In the genomic region with DNA sequence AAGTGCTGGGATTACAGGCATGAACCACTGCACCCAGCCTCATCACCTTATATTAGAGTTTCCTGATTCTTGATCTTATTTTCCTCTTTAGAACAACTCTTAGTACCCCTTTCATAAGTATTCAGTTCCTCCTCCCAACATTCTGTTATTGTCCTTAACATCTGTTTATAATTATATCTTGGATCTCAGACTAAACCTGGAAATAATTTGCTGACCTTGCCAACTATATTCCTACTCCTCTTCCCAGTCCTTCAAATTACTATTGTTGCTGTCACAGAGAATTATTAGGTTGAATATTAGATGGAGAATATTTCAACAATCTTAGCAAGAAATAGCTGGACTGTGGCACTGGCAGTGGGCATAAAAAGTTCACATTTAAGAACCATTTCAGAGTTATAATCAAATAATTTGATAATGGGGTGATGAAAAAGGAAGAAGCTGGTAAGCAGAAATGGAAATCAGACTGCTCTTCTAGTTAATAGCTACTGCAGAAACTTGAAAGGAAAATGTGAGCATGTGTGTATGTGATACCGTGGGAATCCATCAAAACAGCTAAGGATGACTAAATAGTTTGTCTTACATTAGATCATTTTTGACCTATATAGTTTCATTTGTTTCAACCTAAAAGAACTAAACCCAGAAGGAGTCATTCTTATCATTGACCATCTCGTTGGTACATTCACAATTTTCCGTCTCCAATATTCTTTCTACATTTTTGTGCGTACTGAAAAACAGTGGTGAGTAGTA, we compare ENCODE assay signal across 15 cellular contexts. TPM values are rescaled to one million over a fixed set of nuclear protein-coding genes. Genes with fewer than 3 reads are reported as not detected.
A peak's percentile ranks its signal among the peaks of the same experiment; 100 is the strongest.
DNase-seq lines count a peak whose midpoint lies in the region; TF ChIP-seq lines count a peak whose summit lies in the region.
"Had no signal": no experiment of that assay in that cellular context is flagged by ENCODE, and none has a peak within 500 bp of the region (broad histone marks: within the 10 kb centered on the region; RNA-seq: fewer than 3 reads in every experiment).

No MANE protein-coding gene starts in this region.

- no peak overlapping the region for H2AK5ac ChIP-seq in H9 (ENCODE audit: insufficient read length, low read length)

- H3K27ac Mint-ChIP-seq in activated CD4-positive, alpha-beta memory T cell treated with anti-CD3 and anti-CD28 coated beads, Interleukin-2, amount 10 ng/mL, durations not matched to agents 7 days and 5 days = peak overlapping the region; percentile 9
- no peak overlapping the region for H3K27ac Mint-ChIP-seq in H9

- POLR2A ChIA-PET in activated CD4-positive, alpha-beta memory T cell treated with anti-CD3 and anti-CD28 coated beads, Interleukin-2, amount 10 ng/mL, durations not matched to agents 7 days and 5 days (lab: Charles Lee) = interaction anchor here (1.1 to 3.3 kb wide), 2 partner anchors 13 to 18 kb away, joined by 3 to 10 read pairs; no protein-coding TSS in a partner anchor
- POLR2A ChIA-PET in RWPE1 (lab: Yijun Ruan, JAX; ENCODE audit: low non-redundant PET) = no interaction called here

- H3K14ac ChIP-seq in H9 (ENCODE audit: insufficient read depth, low read length) = no peak overlapping the region

- H3K9me3 Mint-ChIP-seq in activated CD4-positive, alpha-beta memory T cell treated with anti-CD3 and anti-CD28 coated beads, Interleukin-2, amount 10 ng/mL, durations not matched to agents 7 days and 5 days = peaks cover 13% of the 10 kb centered on the region
- no peaks in the 10 kb centered on the region for H3K9me3 Mint-ChIP-seq in H9

- H2BK15ac ChIP-seq in H9 (ENCODE audit: low read depth, low read length) = no peak overlapping the region

- DNase-seq in AG10803 (ENCODE audit: low read depth) (peak; percentile 58), ELR (ENCODE audit: low read depth) (peak; percentile 84), fibroblast of peridontal ligament (ENCODE audit: extremely low read depth) (peak; percentile 63), H9 (no peak), D341Med (ENCODE audit: low spot score) (no peak), ACHN (no peak), RWPE1 (ENCODE audit: low spot score) (no peak)
- DNase-seq in activated CD4-positive, alpha-beta memory T cell treated with anti-CD3 and anti-CD28 coated beads, Interleukin-2, amount 10 ng/mL, durations not matched to agents 7 days and 5 days = no peak
- DNase-seq: head of caudate nucleus; mucosa of descending colon; NCI-H226; stimulated activated naive CD4-positive, alpha-beta T cell treated with Interleukin-2 at 50 U/mL for 16 hours had no signal

- H3K36me3 Mint-ChIP-seq in activated CD4-positive, alpha-beta memory T cell treated with anti-CD3 and anti-CD28 coated beads, Interleukin-2, amount 10 ng/mL, durations not matched to agents 7 days and 5 days (ENCODE audit: low read depth) = no peaks in the 10 kb centered on the region
- H3K36me3 Mint-ChIP-seq in H9 (ENCODE audit: insufficient read depth in 1 of 3, low read depth in 3 of 3) = no peaks in the 10 kb centered on the region

- no peaks in the 10 kb centered on the region for H3K79me1 ChIP-seq in H9 (ENCODE audit: insufficient read depth, low read depth, low read length, poor library complexity, severe bottlenecking)

- no peak overlapping the region for H3K4me3 Mint-ChIP-seq in activated CD4-positive, alpha-beta memory T cell treated with anti-CD3 and anti-CD28 coated beads, Interleukin-2, amount 10 ng/mL, durations not matched to agents 7 days and 5 days
- no peak overlapping the region for H3K4me3 Mint-ChIP-seq in H9

- H3K27ac ChIP-seq in H9 (ENCODE audit: insufficient read length, low read depth, low read length) = no peak overlapping the region
- no peak overlapping the region for H3K27ac ChIP-seq in RWPE1
- H3K27ac ChIP-seq: BLaER1, skin epidermis, VCaP had no signal

- no CpG with 5 or more reads among the region's 4 CpGs for WGBS in H9 (ENCODE audit: extremely low coverage, insufficient read length, low lambda C conversion rate)

- no peaks in the 10 kb centered on the region for H3K9me3 ChIP-seq in H9 (ENCODE audit: control insufficient read depth, low read depth, low read length)
- H3K9me3 ChIP-seq: mucosa of descending colon had no signal

- in situ Hi-C loops in ACHN (cut with HindIII; ENCODE audit: low pct_ligation_motif_present, low pct_unique_long_range_greater_than_20kb, low sequenced_read_pairs) = no loop called here

- H3K4me2 ChIP-seq in H9 (ENCODE audit: insufficient read depth, insufficient read length, low read length) = no peak overlapping the region
- H3K4me2 ChIP-seq: BLaER1 had no signal

- H3K4me1 ChIP-seq in H9 (ENCODE audit: insufficient read depth, low read length) = no peaks in the 10 kb centered on the region
- H3K4me1 ChIP-seq: BLaER1 had no signal

- H4K8ac ChIP-seq in H9 (replicated peaks; ENCODE audit: insufficient read length, low read depth, low read length) = no peak overlapping the region

- TF ChIP-seq CTCF in AG10803 (conservative IDR thresholded peaks at IDR 0.05; ENCODE audit: low read length) = no peak
- TF ChIP-seq CTCF in H9 (conservative IDR thresholded peaks at IDR 0.05) = no peak
- TF ChIP-seq CTCF in RWPE1 (conservative IDR thresholded peaks at IDR 0.05; ENCODE audit: low read depth) = no peak

- no peak overlapping the region for H2BK20ac ChIP-seq in H9 (ENCODE audit: low read depth, low read length, poor library complexity, severe bottlenecking)

- H3K56ac ChIP-seq in H9 (ENCODE audit: insufficient read length, low read depth, low read length) = no peak overlapping the region

- H4K91ac ChIP-seq in H9 (ENCODE audit: insufficient read length, low read depth, low read length) = no peak overlapping the region

- no peak overlapping the region for H2BK120ac ChIP-seq in H9 (ENCODE audit: low read depth, low read length, poor library complexity, severe bottlenecking)

- no peak overlapping the region for H4K5ac ChIP-seq in H9 (ENCODE audit: insufficient read length, low read depth, low read length)

- no peak overlapping the region for H3T11ph ChIP-seq in H9 (ENCODE audit: low read length)

- no peak overlapping the region for H3K23ac ChIP-seq in H9 (ENCODE audit: insufficient read length, low read depth, low read length)

- no peak overlapping the region for H3K4ac ChIP-seq in H9 (ENCODE audit: low read depth, low read length)

- H2BK12ac ChIP-seq in H9 (ENCODE audit: insufficient read length, low read depth, low read length) = no peak overlapping the region

- no peaks in the 10 kb centered on the region for H4K20me1 ChIP-seq in H9 (ENCODE audit: control insufficient read depth, insufficient read depth, insufficient read length)
- H4K20me1 ChIP-seq: BLaER1 had no signal

- CTCF ChIA-PET in activated CD4-positive, alpha-beta memory T cell treated with anti-CD3 and anti-CD28 coated beads, Interleukin-2, amount 10 ng/mL, durations not matched to agents 7 days and 5 days (lab: Charles Lee) = interaction anchor here (0.7 to 3.6 kb wide), 7 partner anchors 13 to 48 kb away, joined by 3 to 15 read pairs (median 5); no protein-coding TSS in a partner anchor
- CTCF ChIA-PET in RWPE1 (lab: Yijun Ruan, JAX) = no interaction called here

- H3K79me2 ChIP-seq in H9 (ENCODE audit: insufficient read depth, low read length) = no peaks in the 10 kb centered on the region

- peaks cover 2% of the 10 kb centered on the region for H3K27me3 Mint-ChIP-seq in activated CD4-positive, alpha-beta memory T cell treated with anti-CD3 and anti-CD28 coated beads, Interleukin-2, amount 10 ng/mL, durations not matched to agents 7 days and 5 days
- no peaks in the 10 kb centered on the region; the same call in 1 of the 2 replicates for H3K27me3 Mint-ChIP-seq in H9 (ENCODE audit: low read depth)

- no peak overlapping the region for H3K9ac ChIP-seq in H9 (ENCODE audit: extremely low read depth, insufficient read length, low read length)
- H3K9ac ChIP-seq: BLaER1 had no signal

- no peaks in the 10 kb centered on the region for H3K27me3 ChIP-seq in H9 (ENCODE audit: insufficient read depth, low read length)
- H3K27me3 ChIP-seq: BLaER1 had no signal

- no peak overlapping the region for H3K4me3 ChIP-seq in AG10803 (ENCODE audit: low read length)
- H3K4me3 ChIP-seq: BLaER1, mucosa of descending colon, skin epidermis had no signal

- H2AFZ ChIP-seq in H9 (ENCODE audit: low read length) = no peak overlapping the region

- no peak overlapping the region for H3K18ac ChIP-seq in H9 (ENCODE audit: insufficient read length, low read depth, low read length)

- no peak overlapping the region for H2BK5ac ChIP-seq in H9 (ENCODE audit: insufficient read length, low read length)

- H3K4me1 Mint-ChIP-seq in activated CD4-positive, alpha-beta memory T cell treated with anti-CD3 and anti-CD28 coated beads, Interleukin-2, amount 10 ng/mL, durations not matched to agents 7 days and 5 days = peaks cover 10% of the 10 kb centered on the region
- no peaks in the 10 kb centered on the region for H3K4me1 Mint-ChIP-seq in H9

- no peaks in the 10 kb centered on the region for H3K23me2 ChIP-seq in H9 (ENCODE audit: insufficient read length, low read depth, low read length, poor library complexity, severe bottlenecking)

RNA-seq across cellular contexts. Expression of a gene that starts 43.3 kb away (rescaled TPM):
- total RNA-seq in activated CD4-positive, alpha-beta memory T cell treated with anti-CD3 and anti-CD28 coated beads, Interleukin-2, amount 10 ng/mL, durations not matched to agents 7 days and 5 days = 10 to 100 TPM; 18.9 to 21.9 TPM
- not detected in 2 replicates for total RNA-seq in H9 (2021)

Comparison
In these comparisons a context has a peak if more than half of its experiments do, and no peak if none do; other contexts are left out.
1. DNase-seq: peak in AG10803 (single experiment), ELR (single experiment) and fibroblast of peridontal ligament (single experiment); none in activated CD4-positive, alpha-beta memory T cell treated with anti-CD3 and anti-CD28 coated beads, Interleukin-2, amount 10 ng/mL, durations not matched to agents 7 days and 5 days (single experiment), H9 (single experiment), D341Med (single experiment), ACHN (single experiment) and RWPE1 (single experiment).
2. RNA of a gene that starts 43.3 kb away (total RNA-seq): 18.9 to 21.9 TPM in activated CD4-positive, alpha-beta memory T cell treated with anti-CD3 and anti-CD28 coated beads, Interleukin-2, amount 10 ng/mL, durations not matched to agents 7 days and 5 days; not detected in H9; every median in the first group is over 10 times any median in the second.